In genomic region chr3:53161820-53162671, GRCh38 we compare ENCODE assay signal across 8 cellular contexts. TPM values are rescaled to one million over a fixed set of nuclear protein-coding genes. Genes with fewer than 3 reads are reported as not detected.
DNase-seq lines count a peak whose midpoint lies in the region; ATAC-seq and TF ChIP-seq lines count a peak whose summit lies in the region.

No MANE protein-coding gene starts in this region.

- intact Hi-C loops in colonic mucosa (cut with DNase I), result no loop called here

- peak; percentile 66 for DNase-seq in UCSD-AML1 (lab: John Stamatoyannopoulos, UW; ENCODE audit: unreplicated experiment)
- DNase-seq in colonic mucosa, result peak; percentile 46
- DNase-seq in lung microvascular endothelial cell (ENCODE audit: low read depth in 2 of 2), result peak; percentile 23
- DNase-seq in stimulated activated naive CD4-positive, alpha-beta T cell treated with Interleukin-2 at 50 U/mL for 16 hours (lab: John Stamatoyannopoulos, UW), result peak; percentile 45

- H3K27me3 ChIP-seq in colonic mucosa, result no peaks in the 10 kb centered on the region

- peak overlapping the region; percentile 78 for H3K9ac ChIP-seq in ES-I3 (ENCODE audit: low read depth, low read length)
- peak overlapping the region; percentile 95 to 96 for H3K9ac ChIP-seq in colonic mucosa (ENCODE audit: low read depth in 2 of 2, low read length in 2 of 2)

- no peaks in the 10 kb centered on the region for H3K9me3 ChIP-seq in ES-I3 (ENCODE audit: control insufficient read depth, insufficient read depth, low read length)
- no peaks in the 10 kb centered on the region for H3K9me3 ChIP-seq in colonic mucosa

- ATAC-seq in HG03066 (IDR thresholded peaks at IDR 0.05; ENCODE audit: low read depth, unreplicated experiment) (peak; percentile 36), HG03565 (IDR thresholded peaks at IDR 0.05; ENCODE audit: unreplicated experiment) (no peak), GM18858 (IDR thresholded peaks at IDR 0.05; ENCODE audit: unreplicated experiment) (no peak)

- H3K27ac ChIP-seq in colonic mucosa, result peak overlapping the region; percentile 81

- peaks cover 36% of the 10 kb centered on the region for H3K4me1 ChIP-seq in ES-I3 (ENCODE audit: insufficient read depth, low read length)
- peaks cover 8% of the 10 kb centered on the region for H3K4me1 ChIP-seq in colonic mucosa

- H3K36me3 ChIP-seq in ES-I3 (ENCODE audit: insufficient read depth, low read length), result no peaks in the 10 kb centered on the region
- no peaks in the 10 kb centered on the region for H3K36me3 ChIP-seq in colonic mucosa

- TF ChIP-seq CTCF in colonic mucosa (IDR thresholded peaks at IDR 0.05), result no peak

- peak overlapping the region; percentile 86 for H3K4me3 ChIP-seq in colonic mucosa

RNA-seq across cellular contexts. Expression of gene PRKCD, which starts 1.0 kb away (rescaled TPM):
- 10 to 100 TPM; 58.9 to 75.0 TPM for total RNA-seq in colonic mucosa
- total RNA-seq in lung microvascular endothelial cell, result 0.99 and 1.5 TPM in 2 replicates

RNA-seq across cellular contexts. Expression of gene RFT1, which starts 31.8 kb away (rescaled TPM):
- total RNA-seq in colonic mucosa (10 to 100 TPM; 15.3 to 30.4 TPM), lung microvascular endothelial cell (9.4 and 11.3 TPM in 2 replicates)

Comparison
In these comparisons a context has a peak if more than half of its experiments do, and no peak if none do; other contexts are left out.
1. RNA of gene PRKCD, which starts 1.0 kb away (total RNA-seq): 58.9 to 75.0 TPM in colonic mucosa; 0.99 to 1.5 TPM in lung microvascular endothelial cell; every median in the first group is over 10 times any median in the second.
2. Peak in every context shown above with its lines, with median percentiles within 50 percentile points of each other: DNase-seq.